8 cellular contexts compared by ENCODE assay signal in genomic region chr10:89391882-89392756, GRCh38. TPM values are rescaled to one million over a fixed set of nuclear protein-coding genes. Genes with fewer than 3 reads are reported as not detected.
DNase-seq lines count a peak whose midpoint lies in the region; ATAC-seq, FAIRE-seq and TF ChIP-seq lines count a peak whose summit lies in the region.

TSS of gene IFIT1 (plus strand) at chr10:89392623. CDS start at chr10:89392713, 90 bp downstream.

- H3K36me3 ChIP-seq in left ventricle myocardium inferior (peaks cover 7% of the 10 kb centered on the region), pancreas (no peaks in the 10 kb centered on the region)

- H3K4me3 ChIP-seq in left ventricle myocardium inferior: peak within 1 kb of the TSS; percentile 74
- H3K4me3 ChIP-seq in pancreas: peak within 1 kb of the TSS; percentile 20 to 47 (median 25)

- FAIRE-seq in RCC 7860 (lab: Jason Lieb, UNC) (peak; percentile 88), pancreas (lab: Jason Lieb, UNC) (peak; percentile 86)

- H3K27ac ChIP-seq in angular gyrus (ENCODE audit: low read depth, low read length): peak within 1 kb of the TSS; percentile 97
- H3K27ac ChIP-seq in left ventricle myocardium inferior (replicated peaks): peak within 1 kb of the TSS; percentile 88
- H3K27ac ChIP-seq in pancreas: peak within 1 kb of the TSS; percentile 30 to 79 (median 66)

- ATAC-seq in HG03378 (IDR thresholded peaks at IDR 0.05; ENCODE audit: unreplicated experiment) (peak; percentile 81), pancreas (peak; percentile 92 to 96 (median 96))

- peak; percentile 55 for DNase-seq in DMS153 (lab: John Stamatoyannopoulos, UW)
- DNase-seq in GM19238 (ENCODE audit: insufficient read length, low spot score): peak; percentile 30
- peak; percentile 81 for DNase-seq in RCC 7860 (ENCODE audit: low spot score)
- DNase-seq in left ventricle myocardium inferior: no peak
- peak in 3 of 6 donors; percentile 38 to 70 (median 60) for DNase-seq in pancreas
- no peak for DNase-seq in NCI-H1930 (lab: John Stamatoyannopoulos, UW)

- intact Hi-C loops in left ventricle myocardium inferior (cut with micrococcal nuclease): no loop called here
- intact Hi-C loops in pancreas (cut with DNase I): no loop called here

- H3K27me3 ChIP-seq in left ventricle myocardium inferior (ENCODE audit: low read depth) (no peaks in the 10 kb centered on the region), pancreas (no peaks in the 10 kb centered on the region)

- H3K9me3 ChIP-seq in left ventricle myocardium inferior (replicated peaks): no peaks in the 10 kb centered on the region
- no peaks in the 10 kb centered on the region for H3K9me3 ChIP-seq in pancreas

- 3 to 4% methylated on average over 8 of the region's 8 CpGs for WGBS in pancreas, 2 donors

- TF ChIP-seq CTCF in left ventricle myocardium inferior (IDR thresholded peaks at IDR 0.05; ENCODE audit: borderline replicate concordance): no peak
- TF ChIP-seq CTCF in pancreas (IDR thresholded peaks at IDR 0.05): no peak

- peaks cover 53% of the 10 kb centered on the region for H3K4me1 ChIP-seq in left ventricle myocardium inferior
- peaks cover 0 to 18% (median 6%) of the 10 kb centered on the region in 3 donors for H3K4me1 ChIP-seq in pancreas

RNA-seq across cellular contexts. Expression of gene IFIT1, which starts in this region (rescaled TPM):
- 31.0 TPM for total RNA-seq in left ventricle myocardium inferior
- total RNA-seq in pancreas: 1 to 10 TPM; 2.4 to 9.3 (median 3.8) TPM
- 10 to 100 TPM in 1 of 2 donors, 1 to 10 TPM in 1; 4.0 to 11.4 TPM for polyA plus RNA-seq in pancreas

Comparison
In these comparisons a context has a peak if more than half of its experiments do, and no peak if none do; other contexts are left out.
1. DNase-seq: peak in DMS153 (single experiment), GM19238 (single experiment) and RCC 7860 (single experiment); none in left ventricle myocardium inferior (single experiment) and NCI-H1930 (0 of 2).
2. Peak in every context shown above with its lines, with median percentiles within 50 percentile points of each other: H3K27ac ChIP-seq.